Comparison of ENCODE assay signal across 9 cellular contexts in genomic region chr7:39465055-39465929, GRCh38.
DNase-seq lines count a peak whose midpoint lies in the region; ATAC-seq and TF ChIP-seq lines count a peak whose summit lies in the region.
"Had no signal": no experiment of that assay in that cellular context is flagged by ENCODE, and none has a peak within 500 bp of the region (broad histone marks: within the 10 kb centered on the region; RNA-seq: fewer than 3 reads in every experiment).

No MANE protein-coding gene starts in this region.

- H3K4me3 Mint-ChIP-seq in stimulated activated naive B cell treated with anti-CD40 and anti-IgM and Interleukin-4, amounts not matched to agents 10 μg/mL and 1 μg/mL and 100 μg/mL, for 72 hours = peak overlapping the region; percentile 7 to 60

- DNase-seq in activated CD4-positive, alpha-beta T cell treated with anti-CD3 and anti-CD28 coated beads for 24 hours (ENCODE audit: low read depth in 2 of 2) = peak; percentile 3 to 12
- DNase-seq in activated CD4-positive, alpha-beta T cell treated with anti-CD3 and anti-CD28 coated beads for 1 hour = no peak
- DNase-seq in SK-MEL-5 (ENCODE audit: low read depth, low spot score) = peak; percentile 83
- DNase-seq in cardiac fibroblast (ENCODE audit: low read depth in 2 of 2) = peak; percentile 75 to 78
- peak; percentile 86 for DNase-seq in left kidney (ENCODE audit: low read depth, low spot score)
- peak; percentile 16 for DNase-seq in stimulated activated naive B cell treated with anti-CD40 and anti-IgM and Interleukin-4, amounts not matched to agents 10 μg/mL and 1 μg/mL and 100 μg/mL, for 72 hours

- H3K36me3 Mint-ChIP-seq in stimulated activated naive B cell treated with anti-CD40 and anti-IgM and Interleukin-4, amounts not matched to agents 10 μg/mL and 1 μg/mL and 100 μg/mL, for 72 hours = no peaks in the 10 kb centered on the region

- H3K9me3 Mint-ChIP-seq in stimulated activated naive B cell treated with anti-CD40 and anti-IgM and Interleukin-4, amounts not matched to agents 10 μg/mL and 1 μg/mL and 100 μg/mL, for 72 hours = no peaks in the 10 kb centered on the region

- H3K27ac Mint-ChIP-seq in stimulated activated naive B cell treated with anti-CD40 and anti-IgM and Interleukin-4, amounts not matched to agents 10 μg/mL and 1 μg/mL and 100 μg/mL, for 72 hours = no peak overlapping the region

- no peak for TF ChIP-seq EP300 in Ishikawa (IDR thresholded peaks at IDR 0.05; ENCODE audit: borderline replicate concordance)

- TF ChIP-seq CTCF in cardiac fibroblast (IDR thresholded peaks at IDR 0.05; ENCODE audit: low read depth, low read length) = peak; percentile 78

- peak; percentile 95 for ATAC-seq in GM21576 (IDR thresholded peaks at IDR 0.05; ENCODE audit: unreplicated experiment)
- ATAC-seq in stimulated activated naive B cell treated with anti-CD40 and anti-IgM and Interleukin-4, amounts not matched to agents 10 μg/mL and 1 μg/mL and 100 μg/mL, for 72 hours (replicated peaks) = peak; percentile 81 to 90

- H3K27me3 Mint-ChIP-seq in stimulated activated naive B cell treated with anti-CD40 and anti-IgM and Interleukin-4, amounts not matched to agents 10 μg/mL and 1 μg/mL and 100 μg/mL, for 72 hours = peaks cover 7 to 8% of the 10 kb centered on the region in 2 donors

- peaks cover 3 to 5% of the 10 kb centered on the region in 2 donors for H3K4me1 Mint-ChIP-seq in stimulated activated naive B cell treated with anti-CD40 and anti-IgM and Interleukin-4, amounts not matched to agents 10 μg/mL and 1 μg/mL and 100 μg/mL, for 72 hours

- in situ Hi-C loops in SK-MEL-5 (cut with HindIII; ENCODE audit: low pct_unique_long_range_greater_than_20kb, low sequenced_read_pairs) = no loop called here

- peak; percentile 80 for TF ChIP-seq RAD21 in Ishikawa (IDR thresholded peaks at IDR 0.05; ENCODE audit: low read depth)

- H3K4me3 ChIP-seq in cardiac fibroblast (replicated peaks in 1 of 2; ENCODE audit: low read depth in 2 of 2, low read length in 2 of 2) = no peak overlapping the region
- H3K4me3 ChIP-seq: skin epidermis had no signal

TF ChIP-seq in Ishikawa, 13 proteins besides CTCF, POLR2A, EP300 and RAD21:
- TF ChIP-seq TEAD4 (IDR thresholded peaks at IDR 0.05) (peak; percentile 69), CREB1 (IDR thresholded peaks at IDR 0.05; ENCODE audit: low read depth) (no peak)
